Comparison of ENCODE assay signal across 28 cellular contexts in genomic region chr7:40782836-40783235, GRCh38.
"Had no signal": no experiment of that assay in that cellular context is flagged by ENCODE, and none has a peak within 500 bp of the region (broad histone marks: within the 10 kb centered on the region; RNA-seq: fewer than 3 reads in every experiment).

No MANE protein-coding gene starts in this region.

- H3K27ac ChIP-seq: hepatocyte, left lung, ovary, psoas muscle, right atrium auricular region, suprapubic skin, tibial nerve had no signal

- H3K4me3 Mint-ChIP-seq: activated CD4-positive, alpha-beta memory T cell treated with anti-CD3 and anti-CD28 coated beads for 36 hours; activated naive CD4-positive, alpha-beta T cell treated with anti-CD3 and anti-CD28 coated beads, Interleukin-2, amount 10 ng/mL, durations not matched to agents 7 days and 5 days; activated T-cell treated with anti-CD3 and anti-CD28 coated beads, Interleukin-2, amount 50 U/mL, for 72 hours; brain; immature natural killer cell; naive thymus-derived CD4-positive, alpha-beta T cell; neural crest cell; stimulated activated naive CD8-positive, alpha-beta T cell treated with anti-CD3 and anti-CD28 coated beads, Interleukin-15, amount 100 ng/mL, for 72 hours; T-helper 1 cell treated with Interleukin-12 subunit alpha and Interleukin-12 subunit beta and Interleukin-4 antibody, amounts not matched to agents 30 μg/mL and 1 μg/mL, for 36 hours had no signal

- H3K36me3 Mint-ChIP-seq: activated CD4-positive, alpha-beta memory T cell treated with anti-CD3 and anti-CD28 coated beads for 36 hours; activated naive CD4-positive, alpha-beta T cell treated with anti-CD3 and anti-CD28 coated beads, Interleukin-2, amount 10 ng/mL, durations not matched to agents 7 days and 5 days; brain; immature natural killer cell; naive thymus-derived CD4-positive, alpha-beta T cell had no signal

- ATAC-seq: activated T-cell treated with anti-CD3 and anti-CD28 coated beads, Interleukin-2, amount 50 U/mL, for 72 hours; esophagus mucosa; left lung; naive thymus-derived CD4-positive, alpha-beta T cell; psoas muscle; stimulated activated naive CD8-positive, alpha-beta T cell treated with anti-CD3 and anti-CD28 coated beads, Interleukin-15, amount 100 ng/mL, for 72 hours had no signal

- H3K9me3 Mint-ChIP-seq: activated CD4-positive, alpha-beta memory T cell treated with anti-CD3 and anti-CD28 coated beads for 36 hours; activated naive CD4-positive, alpha-beta T cell treated with anti-CD3 and anti-CD28 coated beads, Interleukin-2, amount 10 ng/mL, durations not matched to agents 7 days and 5 days; activated T-cell treated with anti-CD3 and anti-CD28 coated beads, Interleukin-2, amount 50 U/mL, for 72 hours; naive thymus-derived CD4-positive, alpha-beta T cell; neural crest cell; stimulated activated naive CD8-positive, alpha-beta T cell treated with anti-CD3 and anti-CD28 coated beads, Interleukin-15, amount 100 ng/mL, for 72 hours; T-helper 1 cell treated with Interleukin-12 subunit alpha and Interleukin-12 subunit beta and Interleukin-4 antibody, amounts not matched to agents 30 μg/mL and 1 μg/mL, for 36 hours had no signal

- H3K79me2 ChIP-seq: hepatocyte had no signal

- H3K4me1 Mint-ChIP-seq: activated naive CD4-positive, alpha-beta T cell treated with anti-CD3 and anti-CD28 coated beads, Interleukin-2, amount 10 ng/mL, durations not matched to agents 7 days and 5 days; brain; immature natural killer cell; neural crest cell; stimulated activated naive CD8-positive, alpha-beta T cell treated with anti-CD3 and anti-CD28 coated beads, Interleukin-15, amount 100 ng/mL, for 72 hours had no signal

- H3K4me3 ChIP-seq: hepatocyte, left lung, lung, ovary, psoas muscle, right atrium auricular region, suprapubic skin, tibial nerve had no signal

- H3K27ac Mint-ChIP-seq: activated CD4-positive, alpha-beta memory T cell treated with anti-CD3 and anti-CD28 coated beads for 36 hours; activated naive CD4-positive, alpha-beta T cell treated with anti-CD3 and anti-CD28 coated beads, Interleukin-2, amount 10 ng/mL, durations not matched to agents 7 days and 5 days; activated T-cell treated with anti-CD3 and anti-CD28 coated beads, Interleukin-2, amount 50 U/mL, for 72 hours; brain; immature natural killer cell; naive thymus-derived CD4-positive, alpha-beta T cell; stimulated activated naive CD8-positive, alpha-beta T cell treated with anti-CD3 and anti-CD28 coated beads, Interleukin-15, amount 100 ng/mL, for 72 hours; T-helper 1 cell treated with Interleukin-12 subunit alpha and Interleukin-12 subunit beta and Interleukin-4 antibody, amounts not matched to agents 30 μg/mL and 1 μg/mL, for 36 hours had no signal

- H3K36me3 ChIP-seq: left lung, ovary, right atrium auricular region, suprapubic skin, tibial nerve had no signal

- H3K4me1 ChIP-seq: psoas muscle had no signal

- H2AFZ ChIP-seq: hepatocyte had no signal

- H3K27me3 Mint-ChIP-seq: activated CD4-positive, alpha-beta memory T cell treated with anti-CD3 and anti-CD28 coated beads for 36 hours; activated naive CD4-positive, alpha-beta T cell treated with anti-CD3 and anti-CD28 coated beads, Interleukin-2, amount 10 ng/mL, durations not matched to agents 7 days and 5 days; naive thymus-derived CD4-positive, alpha-beta T cell; stimulated activated naive CD8-positive, alpha-beta T cell treated with anti-CD3 and anti-CD28 coated beads, Interleukin-15, amount 100 ng/mL, for 72 hours had no signal

- H3K4me2 ChIP-seq: hepatocyte had no signal

- H3K9me3 ChIP-seq: left lung, ovary, psoas muscle, right atrium auricular region, suprapubic skin, tibial nerve had no signal

- H3K27me3 ChIP-seq: hepatocyte, left lung, ovary, right atrium auricular region, suprapubic skin, tibial nerve had no signal

- DNase-seq: activated CD4-positive, alpha-beta memory T cell treated with anti-CD3 and anti-CD28 coated beads for 36 hours; activated CD4-positive, alpha-beta T cell treated with anti-CD3 and anti-CD28 coated beads for 48 hours; activated CD4-positive, CD25-positive, alpha-beta regulatory T cell; activated effector memory CD4-positive, alpha-beta T cell treated with anti-CD3 and anti-CD28 coated beads, Interleukin-2, amount 50 U/mL, for 16 hours; activated naive CD4-positive, alpha-beta T cell treated with anti-CD3 and anti-CD28 coated beads, Interleukin-2, amount 10 ng/mL, durations not matched to agents 7 days and 5 days; activated T-cell treated with anti-CD3 and anti-CD28 coated beads, Interleukin-2, amount 50 U/mL, for 72 hours; amygdala; caudate nucleus; dermis blood vessel endothelial cell; effector CD8-positive, alpha-beta T cell; foreskin melanocyte; immature natural killer cell; left lung; naive thymus-derived CD4-positive, alpha-beta T cell; ovary; psoas muscle; stimulated activated CD4-positive, alpha-beta T cell treated with anti-CD3 and anti-CD28 coated beads, Interleukin-12 subunit alpha, Interleukin-12 subunit beta, amount 100 ng/mL, for 4 hours; stimulated activated naive CD8-positive, alpha-beta T cell treated with anti-CD3 and anti-CD28 coated beads, Interleukin-15, amount 100 ng/mL, for 72 hours; T1000 had no signal
